ENCODE assay signal across 30 cellular contexts in genomic region chr13:47213057-47213456, GRCh38.
DNase-seq lines count a peak whose midpoint lies in the region; ATAC-seq, FAIRE-seq and TF ChIP-seq lines count a peak whose summit lies in the region.
"Had no signal": no experiment of that assay in that cellular context is flagged by ENCODE, and none has a peak within 500 bp of the region (broad histone marks: within the 10 kb centered on the region; RNA-seq: fewer than 3 reads in every experiment).

No MANE protein-coding gene starts in this region.

- H3K56ac ChIP-seq in mesendoderm (ENCODE audit: low read length) = no peak overlapping the region

- no peak overlapping the region for H3K4me3 Mint-ChIP-seq in astrocyte (ENCODE audit: unreplicated experiment)
- H3K4me3 Mint-ChIP-seq in CD8-positive, alpha-beta T cell = no peak overlapping the region
- H3K4me3 Mint-ChIP-seq: CD4-positive, alpha-beta T cell had no signal

- no peak for TF ChIP-seq CTCF in astrocyte (IDR thresholded peaks at IDR 0.05; ENCODE audit: insufficient read depth, low read depth, low read length)
- TF ChIP-seq CTCF in CD8-positive, alpha-beta T cell (IDR thresholded peaks at IDR 0.05) = no peak

- no peak overlapping the region for H4K8ac ChIP-seq in mesendoderm (ENCODE audit: low read depth, low read length)

- H3K4me1 Mint-ChIP-seq in astrocyte (ENCODE audit: low read depth, unreplicated experiment) = peaks cover 35% of the 10 kb centered on the region
- no peaks in the 10 kb centered on the region for H3K4me1 Mint-ChIP-seq in CD8-positive, alpha-beta T cell (ENCODE audit: low read depth)

- H3K36me3 ChIP-seq in astrocyte (ENCODE audit: insufficient read depth, low read length) = no peaks in the 10 kb centered on the region
- H3K36me3 ChIP-seq in mesendoderm (ENCODE audit: control insufficient read depth, insufficient read depth, low read length) = no peaks in the 10 kb centered on the region
- no peaks in the 10 kb centered on the region for H3K36me3 ChIP-seq in CD8-positive, alpha-beta T cell (ENCODE audit: insufficient read depth, low read length)
- H3K36me3 ChIP-seq: BLaER1 treated with 17β-estradiol and CSF1 and Interleukin-3, amounts not matched to agents 10 nM and 100 nM had no signal

- peak; percentile 21 for DNase-seq in HCEC 1CT
- DNase-seq in NCI-H226 = peak; percentile 67
- DNase-seq in astrocyte (ENCODE audit: low read depth) = peak; percentile 28
- DNase-seq in mesendoderm = no peak
- no peak for DNase-seq in activated naive CD4-positive, alpha-beta T cell treated with anti-CD3 and anti-CD28 coated beads, Interleukin-2, amount 50 U/mL, for 16 hours
- DNase-seq in CD8-positive, alpha-beta T cell = no peak
- DNase-seq in H4 (ENCODE audit: low spot score) = no peak
- no peak for DNase-seq in effector CD8-positive, alpha-beta T cell (lab: John Stamatoyannopoulos, UW)
- DNase-seq: AML-193; CD4-positive, alpha-beta T cell; COR-L47; DMS53; KBM-7; NCI-H1048; NCI-H1417; NCI-H1694; NCI-H2081; NCI-H2171; NCI-H345; NCI-H510A treated with DMSO at 0.1 percent for 48 hours; NCI-H748 treated with DMSO at 0.1 percent for 48 hours; NK-92 treated with Interleukin-12 subunit alpha and Interleukin-12 subunit beta, amount 100 ng/mL, for 24 hours; SHP77 had no signal

- H2AK5ac ChIP-seq in mesendoderm (ENCODE audit: low read length) = no peak overlapping the region

- no peak overlapping the region for H2BK5ac ChIP-seq in mesendoderm (ENCODE audit: low read length)

- intact Hi-C loops in CD8-positive, alpha-beta T cell (cut with DNase I, micrococcal nuclease) = no loop called here

- H3K79me2 ChIP-seq in astrocyte (ENCODE audit: insufficient read depth, low read length) (no peaks in the 10 kb centered on the region), mesendoderm (ENCODE audit: control insufficient read depth, insufficient read depth, low read length) (no peaks in the 10 kb centered on the region)

- POLR2A ChIA-PET in CD8-positive, alpha-beta T cell (lab: Charles Lee) = no interaction called here

- no peak overlapping the region for H4K5ac ChIP-seq in mesendoderm (ENCODE audit: low read length)

- no peak overlapping the region for H3K23ac ChIP-seq in mesendoderm (ENCODE audit: low read length)

- CTCF ChIA-PET in CD8-positive, alpha-beta T cell (lab: Charles Lee) = no interaction called here

- H3K27ac Mint-ChIP-seq in astrocyte (ENCODE audit: unreplicated experiment) = no peak overlapping the region
- no peak overlapping the region for H3K27ac Mint-ChIP-seq in CD8-positive, alpha-beta T cell
- H3K27ac Mint-ChIP-seq: CD4-positive, alpha-beta T cell had no signal

- no peak overlapping the region for H3K9ac ChIP-seq in astrocyte (ENCODE audit: low read length)
- H3K9ac ChIP-seq in mesendoderm (ENCODE audit: low read length) = no peak overlapping the region
- H3K9ac ChIP-seq: BLaER1 treated with 17β-estradiol and CSF1 and Interleukin-3, amounts not matched to agents 10 nM and 100 nM had no signal

- peak overlapping the region; percentile 19 for H2BK15ac ChIP-seq in mesendoderm (replicated peaks; ENCODE audit: low read depth)

- H3K4me2 ChIP-seq in astrocyte (ENCODE audit: low read length) (no peak overlapping the region), mesendoderm (ENCODE audit: low read length) (no peak overlapping the region)
- H3K4me2 ChIP-seq: A549; BLaER1 treated with 17β-estradiol and CSF1 and Interleukin-3, amounts not matched to agents 10 nM and 100 nM had no signal

- no peaks in the 10 kb centered on the region for H3K27me3 Mint-ChIP-seq in astrocyte (ENCODE audit: low read depth, unreplicated experiment)
- no peaks in the 10 kb centered on the region for H3K27me3 Mint-ChIP-seq in CD8-positive, alpha-beta T cell (ENCODE audit: low read depth)

- ATAC-seq in CD8-positive, alpha-beta T cell = no peak
- ATAC-seq: A549, Panc1 had no signal

- no peaks in the 10 kb centered on the region for H3K36me3 Mint-ChIP-seq in astrocyte (ENCODE audit: low read depth, unreplicated experiment)
- H3K36me3 Mint-ChIP-seq in CD8-positive, alpha-beta T cell = no peaks in the 10 kb centered on the region

- H3K9me3 Mint-ChIP-seq in astrocyte (ENCODE audit: unreplicated experiment) = no peaks in the 10 kb centered on the region
- H3K9me3 Mint-ChIP-seq in CD8-positive, alpha-beta T cell = no peaks in the 10 kb centered on the region
- H3K9me3 Mint-ChIP-seq: CD4-positive, alpha-beta T cell had no signal

- H3K18ac ChIP-seq in mesendoderm (ENCODE audit: low read length) = no peak overlapping the region

- H4K20me1 ChIP-seq in astrocyte (ENCODE audit: insufficient read depth, low read length) = no peaks in the 10 kb centered on the region
- H4K20me1 ChIP-seq: BLaER1 treated with 17β-estradiol and CSF1 and Interleukin-3, amounts not matched to agents 10 nM and 100 nM had no signal

- H3K9me3 ChIP-seq in astrocyte (ENCODE audit: insufficient read depth, low read depth, low read length) = no peaks in the 10 kb centered on the region
- no peaks in the 10 kb centered on the region for H3K9me3 ChIP-seq in CD8-positive, alpha-beta T cell (ENCODE audit: low read length)
- H3K9me3 ChIP-seq: A549; BLaER1 treated with 17β-estradiol and CSF1 and Interleukin-3, amounts not matched to agents 10 nM and 100 nM had no signal

- no peaks in the 10 kb centered on the region for H3K79me1 ChIP-seq in mesendoderm (ENCODE audit: low read length)

- H3K27me3 ChIP-seq in astrocyte (ENCODE audit: insufficient read depth, low read length) (no peaks in the 10 kb centered on the region), mesendoderm (ENCODE audit: insufficient read depth, low read length, poor library complexity) (no peaks in the 10 kb centered on the region)
- no peaks in the 10 kb centered on the region for H3K27me3 ChIP-seq in CD8-positive, alpha-beta T cell (ENCODE audit: insufficient read depth, low read length)
- H3K27me3 ChIP-seq: BLaER1 treated with 17β-estradiol and CSF1 and Interleukin-3, amounts not matched to agents 10 nM and 100 nM had no signal

- H3K4me3 ChIP-seq in astrocyte (ENCODE audit: insufficient read depth, low read depth, low read length) (no peak overlapping the region), mesendoderm (ENCODE audit: low read length) (no peak overlapping the region)
- no peak overlapping the region for H3K4me3 ChIP-seq in CD8-positive, alpha-beta T cell (ENCODE audit: low read depth, low read length)
- H3K4me3 ChIP-seq: A549; BLaER1 treated with 17β-estradiol and CSF1 and Interleukin-3, amounts not matched to agents 10 nM and 100 nM had no signal

- H3K4ac ChIP-seq in mesendoderm (ENCODE audit: low read depth, low read length) = no peak overlapping the region

- peaks cover 27% of the 10 kb centered on the region for H3K4me1 ChIP-seq in astrocyte (ENCODE audit: insufficient read depth, low read length)
- peaks cover 8% of the 10 kb centered on the region for H3K4me1 ChIP-seq in mesendoderm (ENCODE audit: control insufficient read depth, low read depth, low read length)
- no peaks in the 10 kb centered on the region for H3K4me1 ChIP-seq in CD8-positive, alpha-beta T cell (ENCODE audit: insufficient read depth, low read length)
- H3K4me1 ChIP-seq: A549 had no signal

- H2AFZ ChIP-seq in astrocyte (ENCODE audit: low read depth, low read length) = no peak overlapping the region

- no peak overlapping the region for H3K27ac ChIP-seq in astrocyte (ENCODE audit: low read depth, low read length)
- no peak overlapping the region for H3K27ac ChIP-seq in mesendoderm (ENCODE audit: low read depth, low read length)
- H3K27ac ChIP-seq in CD8-positive, alpha-beta T cell (ENCODE audit: low read depth, low read length) = no peak overlapping the region
- H3K27ac ChIP-seq: A549; BLaER1 treated with 17β-estradiol and CSF1 and Interleukin-3, amounts not matched to agents 10 nM and 100 nM; RWPE1 had no signal

- no peak for FAIRE-seq in astrocyte (lab: Jason Lieb, UNC)
- FAIRE-seq: A549, G401.6, H54, HTR-8/SVneo had no signal

- no peak overlapping the region for H2BK120ac ChIP-seq in mesendoderm (ENCODE audit: low read depth, low read length)

- no CpG with 5 or more reads among the region's 4 CpGs for WGBS in mesendoderm (ENCODE audit: extremely low coverage, insufficient coverage, low lambda C conversion rate)

Comparison
In these comparisons a context has a peak if more than half of its experiments do, and no peak if none do; other contexts are left out.
1. DNase-seq: peak in HCEC 1CT (single experiment), NCI-H226 (single experiment) and astrocyte (single experiment); none in mesendoderm (single experiment), activated naive CD4-positive, alpha-beta T cell treated with anti-CD3 and anti-CD28 coated beads, Interleukin-2, amount 50 U/mL, for 16 hours (single experiment), CD8-positive, alpha-beta T cell (0 of 7), H4 (single experiment) and effector CD8-positive, alpha-beta T cell (single experiment).